ENCODE assay signal across 7 cellular contexts in genomic region chr17:79167486-79167885, GRCh38.
"Had no signal": no experiment of that assay in that cellular context is flagged by ENCODE, and none has a peak within 500 bp of the region (broad histone marks: within the 10 kb centered on the region; RNA-seq: fewer than 3 reads in every experiment).

No MANE protein-coding gene starts in this region.

- H3K27ac ChIP-seq: HL-60 had no signal

- H3K4me3 Mint-ChIP-seq: IgD-negative memory B cell had no signal

- H3K36me3 Mint-ChIP-seq: IgD-negative memory B cell had no signal

- DNase-seq: IMR-90, KBM-7, KG1 had no signal

- H3K27ac Mint-ChIP-seq: IgD-negative memory B cell had no signal

- H3K9me3 Mint-ChIP-seq: IgD-negative memory B cell had no signal

- H3K4me1 Mint-ChIP-seq: IgD-negative memory B cell had no signal

- H3K4me3 ChIP-seq: K562 had no signal

- ATAC-seq: HepG2, K562 had no signal
